In the genomic region with DNA sequence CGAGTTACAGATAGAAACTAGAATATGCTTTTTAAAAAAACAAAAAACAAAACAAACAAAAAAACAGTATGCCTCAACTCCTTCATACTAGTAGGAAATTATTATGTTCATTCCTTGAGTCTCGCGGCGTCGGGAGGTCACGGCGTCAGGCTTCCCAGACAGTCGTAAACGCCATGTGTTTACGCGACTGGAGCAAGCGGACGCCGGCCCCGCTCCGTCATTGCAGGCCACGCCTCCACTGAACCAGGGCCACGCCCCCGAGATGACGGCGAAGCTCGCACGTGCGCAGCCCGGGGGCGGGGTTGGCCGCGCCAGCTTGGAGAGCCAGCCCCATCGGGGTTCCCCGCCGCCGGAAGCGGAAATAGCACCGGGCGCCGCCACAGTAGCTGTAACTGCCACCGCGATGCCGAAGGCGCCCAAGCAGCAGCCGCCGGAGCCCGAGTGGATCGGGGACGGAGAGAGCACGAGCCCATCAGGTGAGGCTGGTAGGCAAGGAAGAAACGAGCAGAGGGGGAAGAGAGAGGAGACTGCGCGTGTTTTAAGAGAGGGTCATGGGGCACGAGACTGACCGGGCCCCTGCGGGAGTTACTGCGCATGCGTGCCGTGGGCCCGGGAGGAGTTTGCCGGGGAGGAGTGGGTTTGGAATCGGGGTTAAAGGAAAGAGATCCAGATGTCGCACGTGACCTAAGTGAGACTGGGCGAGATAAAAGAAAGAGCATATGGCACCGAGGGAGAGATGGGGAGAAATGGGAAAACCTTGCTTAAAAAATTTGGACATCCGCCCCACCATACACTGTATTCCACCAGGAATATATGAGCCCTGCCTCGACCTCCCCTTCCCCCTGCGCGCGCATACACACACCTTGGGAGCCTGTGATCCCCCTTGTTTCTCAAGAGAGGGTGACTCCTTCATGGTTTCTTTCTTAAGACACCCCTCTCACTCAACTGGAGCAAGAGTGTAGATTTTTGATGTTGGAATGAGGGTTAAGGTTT, we compare ENCODE assay signal across 1 cellular context.
TF ChIP-seq lines count a peak whose summit lies in the region.

Gene ABCF1 (plus strand): TSS at position 358 of the 993 bp plus-strand sequence. CDS start 46 bp downstream, at position 404.

TF ChIP-seq in HepG2, 621 proteins besides CTCF, POLR2A, EP300 and RAD21 (continued from another document):
- TF ChIP-seq PTBP1 (IDR thresholded peaks at IDR 0.05; ENCODE audit: low read depth, low read length, poor library complexity, severe bottlenecking) = no peak
- peak; percentile 94 for TF ChIP-seq ZNF605 (CRISPR knock-in tag; IDR thresholded peaks at IDR 0.05)
- TF ChIP-seq ZNF7 (CRISPR knock-in tag; IDR thresholded peaks at IDR 0.05) = no peak
- TF ChIP-seq TBP (CRISPR knock-in tag; IDR thresholded peaks at IDR 0.05) = peak; percentile 87
- no peak for TF ChIP-seq PAF1 (CRISPR knock-in tag; IDR thresholded peaks at IDR 0.05)
- peak; percentile 68 for TF ChIP-seq SKI (IDR thresholded peaks at IDR 0.05; ENCODE audit: partially characterized antibody)
TF ChIP-seq in HepG2: peak in this region for 438.
